Comparison of ENCODE assay signal across 27 cellular contexts in genomic region chr14:76292561-76292960, GRCh38.
"Had no signal": no experiment of that assay in that cellular context is flagged by ENCODE, and none has a peak within 500 bp of the region (broad histone marks: within the 10 kb centered on the region; RNA-seq: fewer than 3 reads in every experiment).

No MANE protein-coding gene starts in this region.

- H3K4me3 ChIP-seq: dorsolateral prefrontal cortex, esophagus muscularis mucosa, gastroesophageal sphincter, heart left ventricle, hepatocyte, left lung, mucosa of descending colon, psoas muscle, right lobe of liver, smooth muscle cell, thyroid gland, upper lobe of left lung had no signal

- H3K27ac ChIP-seq: dorsolateral prefrontal cortex, esophagus muscularis mucosa, foreskin keratinocyte, gastroesophageal sphincter, heart left ventricle, left lung, psoas muscle, right lobe of liver, thyroid gland, upper lobe of left lung had no signal

- H3K36me3 Mint-ChIP-seq: naive B cell; natural killer cell treated with Interleukin-12 subunit alpha and Interleukin-12 subunit beta and Interleukin-15 and Interleukin-18, amount 100 ng/mL, for 72 hours had no signal

- H3K9me3 ChIP-seq: esophagus muscularis mucosa, gastroesophageal sphincter, heart left ventricle, left lung, mucosa of descending colon, psoas muscle, right lobe of liver, thyroid gland, upper lobe of left lung had no signal

- H3K4me3 Mint-ChIP-seq: mesothelial cell of epicardium; naive B cell; natural killer cell treated with Interleukin-12 subunit alpha and Interleukin-12 subunit beta and Interleukin-15 and Interleukin-18, amount 100 ng/mL, for 72 hours; neural crest cell; stimulated activated naive CD8-positive, alpha-beta T cell treated with anti-CD3 and anti-CD28 coated beads, Interleukin-15, amount 100 ng/mL, for 72 hours had no signal

- ATAC-seq: foreskin keratinocyte; gastroesophageal sphincter; heart left ventricle; left cardiac atrium; left lung; mucosa of descending colon; natural killer cell treated with Interleukin-12 subunit alpha and Interleukin-12 subunit beta and Interleukin-15 and Interleukin-18, amount 100 ng/mL, for 72 hours; psoas muscle; stimulated activated naive CD8-positive, alpha-beta T cell treated with anti-CD3 and anti-CD28 coated beads, Interleukin-15, amount 100 ng/mL, for 72 hours had no signal

- H3K36me3 ChIP-seq: esophagus muscularis mucosa, gastroesophageal sphincter, heart left ventricle, left lung, right lobe of liver, thyroid gland, upper lobe of left lung had no signal

- H3K4me1 ChIP-seq: esophagus muscularis mucosa, foreskin keratinocyte, gastroesophageal sphincter, heart left ventricle, left lung, psoas muscle, thyroid gland, upper lobe of left lung had no signal

- H3K79me2 ChIP-seq: hepatocyte had no signal

- H3K4me1 Mint-ChIP-seq: naive B cell; neural crest cell; stimulated activated naive CD8-positive, alpha-beta T cell treated with anti-CD3 and anti-CD28 coated beads, Interleukin-15, amount 100 ng/mL, for 72 hours had no signal

- H3K27me3 ChIP-seq: esophagus muscularis mucosa, hepatocyte, right lobe of liver, thyroid gland, upper lobe of left lung had no signal

- H3K4me2 ChIP-seq: smooth muscle cell had no signal

- DNase-seq: cerebellar nuclear complex; dorsolateral prefrontal cortex; effector CD8-positive, alpha-beta T cell; foreskin keratinocyte; heart left ventricle; left cardiac atrium; left lung; mesenchymal stem cell; mucosa of descending colon; naive B cell; psoas muscle; right lobe of liver; stimulated activated CD4-positive, alpha-beta T cell treated with anti-CD3 and anti-CD28 coated beads, Interleukin-12 subunit alpha, Interleukin-12 subunit beta, amount 100 ng/mL, for 4 hours; stimulated activated CD4-positive, alpha-beta T cell treated with anti-CD3 and anti-CD28 coated beads, Interleukin-1b, Interleukin-23, amount 100 ng/mL, for 48 hours; stimulated activated CD4-positive, alpha-beta T cell treated with anti-CD3 and anti-CD28 coated beads, Interleukin-4, amount 100 ng/mL, for 1 hour; stimulated activated CD8-positive, alpha-beta memory T cell treated with anti-CD3 and anti-CD28 coated beads, Interleukin-4, amount 100 ng/mL, for 48 hours; stimulated activated naive CD4-positive, alpha-beta T cell; stimulated activated naive CD8-positive, alpha-beta T cell treated with anti-CD3 and anti-CD28 coated beads, Interleukin-15, amount 100 ng/mL, for 72 hours; thyroid gland; upper lobe of left lung had no signal

- H3K27ac Mint-ChIP-seq: mesothelial cell of epicardium; naive B cell; natural killer cell treated with Interleukin-12 subunit alpha and Interleukin-12 subunit beta and Interleukin-15 and Interleukin-18, amount 100 ng/mL, for 72 hours; stimulated activated naive CD8-positive, alpha-beta T cell treated with anti-CD3 and anti-CD28 coated beads, Interleukin-15, amount 100 ng/mL, for 72 hours had no signal

- H3K9me3 Mint-ChIP-seq: naive B cell; natural killer cell treated with Interleukin-12 subunit alpha and Interleukin-12 subunit beta and Interleukin-15 and Interleukin-18, amount 100 ng/mL, for 72 hours; neural crest cell; stimulated activated naive CD8-positive, alpha-beta T cell treated with anti-CD3 and anti-CD28 coated beads, Interleukin-15, amount 100 ng/mL, for 72 hours had no signal
